Comparison of ENCODE assay signal across 8 cellular contexts in the genomic region with DNA sequence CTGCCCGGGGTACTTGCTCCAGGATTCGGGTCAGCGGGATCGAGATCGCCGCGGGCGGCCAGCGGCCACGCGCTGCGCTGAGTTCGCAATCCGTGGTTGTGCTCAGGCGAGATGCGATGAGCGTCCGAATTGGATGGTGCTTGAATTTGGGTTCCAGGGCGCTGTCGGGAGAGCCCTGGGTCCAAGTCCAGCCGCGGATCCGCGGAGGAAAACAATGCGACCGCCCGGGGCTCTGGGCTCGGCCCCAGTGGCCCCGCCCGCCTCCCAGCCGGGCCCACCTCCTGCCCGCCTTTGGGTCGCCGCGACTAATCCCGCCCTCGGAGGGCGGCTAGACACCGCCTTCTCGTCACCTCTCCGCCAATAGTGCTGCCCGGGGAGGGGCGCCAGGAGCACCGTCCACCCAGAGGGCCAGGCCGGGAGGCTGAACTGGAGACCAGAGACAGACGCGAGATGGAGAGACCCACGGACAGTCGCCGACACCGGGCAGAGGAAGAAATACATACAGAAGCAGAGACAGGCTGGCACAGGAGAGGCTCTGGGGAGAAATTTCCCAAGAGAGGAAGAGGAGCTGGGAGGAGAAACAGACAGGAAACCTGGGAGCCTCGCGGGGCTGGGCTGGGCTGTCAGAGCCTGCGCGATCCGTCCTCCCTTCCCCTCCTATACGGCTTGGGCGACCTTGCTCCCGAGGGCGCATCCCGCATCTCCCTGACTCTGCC. TPM values are rescaled to one million over a fixed set of nuclear protein-coding genes. Genes with fewer than 3 reads are reported as not detected.
DNase-seq lines count a peak whose midpoint lies in the region; FAIRE-seq and TF ChIP-seq lines count a peak whose summit lies in the region.

A gene with protein sequence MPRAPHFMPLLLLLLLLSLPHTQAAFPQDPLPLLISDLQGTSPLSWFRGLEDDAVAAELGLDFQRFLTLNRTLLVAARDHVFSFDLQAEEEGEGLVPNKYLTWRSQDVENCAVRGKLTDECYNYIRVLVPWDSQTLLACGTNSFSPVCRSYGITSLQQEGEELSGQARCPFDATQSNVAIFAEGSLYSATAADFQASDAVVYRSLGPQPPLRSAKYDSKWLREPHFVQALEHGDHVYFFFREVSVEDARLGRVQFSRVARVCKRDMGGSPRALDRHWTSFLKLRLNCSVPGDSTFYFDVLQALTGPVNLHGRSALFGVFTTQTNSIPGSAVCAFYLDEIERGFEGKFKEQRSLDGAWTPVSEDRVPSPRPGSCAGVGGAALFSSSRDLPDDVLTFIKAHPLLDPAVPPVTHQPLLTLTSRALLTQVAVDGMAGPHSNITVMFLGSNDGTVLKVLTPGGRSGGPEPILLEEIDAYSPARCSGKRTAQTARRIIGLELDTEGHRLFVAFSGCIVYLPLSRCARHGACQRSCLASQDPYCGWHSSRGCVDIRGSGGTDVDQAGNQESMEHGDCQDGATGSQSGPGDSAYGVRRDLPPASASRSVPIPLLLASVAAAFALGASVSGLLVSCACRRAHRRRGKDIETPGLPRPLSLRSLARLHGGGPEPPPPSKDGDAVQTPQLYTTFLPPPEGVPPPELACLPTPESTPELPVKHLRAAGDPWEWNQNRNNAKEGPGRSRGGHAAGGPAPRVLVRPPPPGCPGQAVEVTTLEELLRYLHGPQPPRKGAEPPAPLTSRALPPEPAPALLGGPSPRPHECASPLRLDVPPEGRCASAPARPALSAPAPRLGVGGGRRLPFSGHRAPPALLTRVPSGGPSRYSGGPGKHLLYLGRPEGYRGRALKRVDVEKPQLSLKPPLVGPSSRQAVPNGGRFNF (minus strand): TSS at position 216 of the 716 bp plus-strand sequence. CDS start 4,010 bp downstream, outside the sequence.

- H3K4me1 Mint-ChIP-seq in HFFc6 (ENCODE audit: low read depth): peaks cover 20% of the 10 kb centered on the region
- peaks cover 22% of the 10 kb centered on the region for H3K4me1 Mint-ChIP-seq in activated naive CD4-positive, alpha-beta T cell treated with anti-CD3 and anti-CD28 coated beads, Interleukin-2, amount 10 ng/mL, durations not matched to agents 7 days and 5 days

- TF ChIP-seq CTCF in HFFc6 (IDR thresholded peaks at IDR 0.05): no peak
- TF ChIP-seq CTCF in neutrophil (IDR thresholded peaks at IDR 0.05): peak; percentile 40

- FAIRE-seq in frontal cortex (lab: Jason Lieb, UNC): no peak

- peak within 1 kb of the TSS; percentile 48 to 84 (median 76) for H3K9ac ChIP-seq in subcutaneous abdominal adipose tissue (ENCODE audit: low read length in 5 of 5)

- DNase-seq in GM03348 (ENCODE audit: low spot score) (peak; percentile 98), HFFc6 (peak; percentile 83), MV-4-11 (lab: John Stamatoyannopoulos, UW) (peak; percentile 72), SK-MEL-5 (ENCODE audit: low read depth, low spot score) (peak; percentile 92), frontal cortex (ENCODE audit: low spot score in 2 of 2) (peak; percentile 89 to 93)
- DNase-seq in activated naive CD4-positive, alpha-beta T cell treated with anti-CD3 and anti-CD28 coated beads, Interleukin-2, amount 10 ng/mL, durations not matched to agents 7 days and 5 days: peak; percentile 93

- H3K9me3 Mint-ChIP-seq in HFFc6: no peaks in the 10 kb centered on the region
- no peaks in the 10 kb centered on the region for H3K9me3 Mint-ChIP-seq in activated naive CD4-positive, alpha-beta T cell treated with anti-CD3 and anti-CD28 coated beads, Interleukin-2, amount 10 ng/mL, durations not matched to agents 7 days and 5 days

- H3K36me3 ChIP-seq in neutrophil (no peaks in the 10 kb centered on the region), subcutaneous abdominal adipose tissue (ENCODE audit: control insufficient read depth in 5 of 5, insufficient read depth in 5 of 5, low read length in 5 of 5) (peaks cover 0 to 2% (median 0%) of the 10 kb centered on the region in 5 donors)

- CTCF ChIA-PET in activated naive CD4-positive, alpha-beta T cell treated with anti-CD3 and anti-CD28 coated beads, Interleukin-2, amount 10 ng/mL, durations not matched to agents 7 days and 5 days (lab: Charles Lee): interaction anchor here (1.0 to 1.3 kb wide), 2 partner anchors 47 to 122 kb away, joined by 3 read pairs; no protein-coding TSS in a partner anchor

- H3K27me3 ChIP-seq in neutrophil (peaks cover 58% of the 10 kb centered on the region), subcutaneous abdominal adipose tissue (ENCODE audit: control insufficient read depth in 5 of 5, insufficient read depth in 4 of 5, low read length in 5 of 5) (no peaks in the 10 kb centered on the region)

- in situ Hi-C loops in SK-MEL-5 (cut with HindIII; ENCODE audit: low pct_unique_long_range_greater_than_20kb, low sequenced_read_pairs): no loop called here

- peaks cover 16 to 23% of the 10 kb centered on the region in 2 experiments for H3K4me1 ChIP-seq in neutrophil (ENCODE audit: control insufficient read depth in 1 of 2, insufficient read depth in 1 of 2, low read depth in 1 of 2, low read length in 1 of 2)
- H3K4me1 ChIP-seq in subcutaneous abdominal adipose tissue (ENCODE audit: control insufficient read depth in 5 of 5, insufficient read depth in 5 of 5, low read length in 5 of 5): peaks cover 3 to 43% (median 30%) of the 10 kb centered on the region in 5 donors

- peak within 1 kb of the TSS; percentile 78 to 99 for H3K4me3 ChIP-seq in neutrophil (ENCODE audit: low read depth in 1 of 2, low read length in 1 of 2)
- H3K4me3 ChIP-seq in subcutaneous abdominal adipose tissue (ENCODE audit: low read depth in 1 of 5, low read length in 5 of 5): peak within 1 kb of the TSS; percentile 65 to 90 (median 82)

- peak within 1 kb of the TSS; percentile 87 for H3K4me3 Mint-ChIP-seq in HFFc6
- peak within 1 kb of the TSS; percentile 90 for H3K4me3 Mint-ChIP-seq in activated naive CD4-positive, alpha-beta T cell treated with anti-CD3 and anti-CD28 coated beads, Interleukin-2, amount 10 ng/mL, durations not matched to agents 7 days and 5 days

- H3K27ac Mint-ChIP-seq in HFFc6: peak within 1 kb of the TSS; percentile 78
- H3K27ac Mint-ChIP-seq in activated naive CD4-positive, alpha-beta T cell treated with anti-CD3 and anti-CD28 coated beads, Interleukin-2, amount 10 ng/mL, durations not matched to agents 7 days and 5 days: peak within 1 kb of the TSS; percentile 62

- peak within 1 kb of the TSS; percentile 45 for H3K27ac ChIP-seq in neutrophil
- H3K27ac ChIP-seq in subcutaneous abdominal adipose tissue (ENCODE audit: low read depth, low read length): peak within 1 kb of the TSS; percentile 30

- H3K27me3 Mint-ChIP-seq in HFFc6 (ENCODE audit: insufficient read depth): peaks cover 12% of the 10 kb centered on the region
- H3K27me3 Mint-ChIP-seq in activated naive CD4-positive, alpha-beta T cell treated with anti-CD3 and anti-CD28 coated beads, Interleukin-2, amount 10 ng/mL, durations not matched to agents 7 days and 5 days: peaks cover 75% of the 10 kb centered on the region

- H3K9me3 ChIP-seq in neutrophil: no peaks in the 10 kb centered on the region
- no peaks in the 10 kb centered on the region for H3K9me3 ChIP-seq in subcutaneous abdominal adipose tissue (ENCODE audit: control insufficient read depth in 5 of 5, low read length in 5 of 5)

- H3K36me3 Mint-ChIP-seq in HFFc6 (ENCODE audit: low read depth): no peaks in the 10 kb centered on the region
- H3K36me3 Mint-ChIP-seq in activated naive CD4-positive, alpha-beta T cell treated with anti-CD3 and anti-CD28 coated beads, Interleukin-2, amount 10 ng/mL, durations not matched to agents 7 days and 5 days: no peaks in the 10 kb centered on the region

RNA-seq across cellular contexts. Expression of the gene that starts here (rescaled TPM):
- 1 to 10 TPM in 5 of 6 experiments, under 1 TPM in 1; 0.94 to 1.5 (median 1.4) TPM for total RNA-seq in HFFc6 (2021; fragmentation: NEBNext Ultra II Directional; extraction: Animal tissue kit (Norgen Biotek cat#: 25700))
- 0.53 and 1.1 TPM in 2 replicates for total RNA-seq in SK-MEL-5 (2014; rRNA removed; shearing (Covaris generic))
- 5.7 and 6.1 TPM in 2 replicates for polyA plus RNA-seq in SK-MEL-5 (2015; cell fraction: cytosol; rRNA removed)
- 18.0 and 24.1 TPM in 2 replicates for polyA plus RNA-seq in SK-MEL-5 (2015; cell fraction: nucleus; rRNA removed)
- 16.7 TPM for total RNA-seq in frontal cortex

Comparison
In these comparisons a context has a peak if more than half of its experiments do, and no peak if none do; other contexts are left out.
1. Peak in every context shown above with its lines: DNase-seq, H3K4me3 ChIP-seq and H3K27ac ChIP-seq.